In genomic region chr6:14118091-14118439, GRCh38 we compare ENCODE assay signal across 8 cellular contexts. TPM values are rescaled to one million over a fixed set of nuclear protein-coding genes. Genes with fewer than 3 reads are reported as not detected.
A peak's percentile ranks its signal among the peaks of the same experiment; 100 is the strongest.
DNase-seq lines count a peak whose midpoint lies in the region; ATAC-seq and TF ChIP-seq lines count a peak whose summit lies in the region.

No MANE protein-coding gene starts in this region.

- no peak for TF ChIP-seq EP300 in neural cell (conservative IDR thresholded peaks at IDR 0.05; ENCODE audit: poor library complexity, severe bottlenecking)

- peaks cover 6% of the 10 kb centered on the region; the same call in 1 of the 2 replicates for H3K4me1 ChIP-seq in HUES6 (ENCODE audit: control insufficient read depth, insufficient read depth, low read length)

- no peak for TF ChIP-seq RAD21 in neural cell (conservative IDR thresholded peaks at IDR 0.05)

- H3K79me2 ChIP-seq in neural cell (replicated peaks; ENCODE audit: insufficient read depth, low read length) = no peaks in the 10 kb centered on the region

- H3K36me3 ChIP-seq in HUES6 (ENCODE audit: control insufficient read depth, insufficient read depth, low read length) (no peaks in the 10 kb centered on the region), neural cell (ENCODE audit: insufficient read depth, low read length) (no peaks in the 10 kb centered on the region)

- H3K9me3 Mint-ChIP-seq in Calu3 (ENCODE audit: low read depth, unreplicated experiment) = no peaks in the 10 kb centered on the region

- DNase-seq in Calu3 (no peak), dorsolateral prefrontal cortex (no peak), HuH-7 (ENCODE audit: low spot score) (no peak), NCI-H1092 treated with DMSO at 0.1 percent for 48 hours (lab: John Stamatoyannopoulos, UW) (no peak), nucleus accumbens (lab: John Stamatoyannopoulos, UW) (no peak)

- peak overlapping the region; percentile 51 for H3K9ac ChIP-seq in HUES6 (ENCODE audit: low read length)
- H3K9ac ChIP-seq in neural cell (ENCODE audit: low read length) = peak overlapping the region; percentile 68

- no peaks in the 10 kb centered on the region for H4K20me1 ChIP-seq in neural cell (ENCODE audit: insufficient read depth)

- intact Hi-C loops in Calu3 (cut with micrococcal nuclease; ENCODE audit: unreplicated experiment) = no loop called here
- intact Hi-C loops in dorsolateral prefrontal cortex (cut with DNase I) = no loop called here

- peak overlapping the region; percentile 82 for H3K27ac Mint-ChIP-seq in Calu3 (ENCODE audit: unreplicated experiment)

- ATAC-seq in GM19467 (IDR thresholded peaks at IDR 0.05; ENCODE audit: unreplicated experiment) = no peak

- CTCF ChIA-PET in Calu3 (lab: Charles Lee) = no interaction called here

- TF ChIP-seq CTCF in Calu3 (IDR thresholded peaks at IDR 0.05; ENCODE audit: unreplicated experiment) (no peak), dorsolateral prefrontal cortex (IDR thresholded peaks at IDR 0.05 in 54 of 56, conservative IDR thresholded peaks at IDR 0.05 in 2 of 56; ENCODE audit: low read depth in 1 of 56, partially characterized antibody in 56 of 56) (no peak), neural cell (IDR thresholded peaks at IDR 0.05; ENCODE audit: poor library complexity, severe bottlenecking) (no peak)

- H3K27me3 Mint-ChIP-seq in Calu3 (ENCODE audit: unreplicated experiment) = no peaks in the 10 kb centered on the region

- H3K36me3 Mint-ChIP-seq in Calu3 (ENCODE audit: insufficient read depth, unreplicated experiment) = peaks cover 14% of the 10 kb centered on the region

- BruUV-seq in Calu3 (replicated peaks; lab: Mats Ljungman, UMichigan) = no TSS peak

- H3K4me3 Mint-ChIP-seq in Calu3 (ENCODE audit: low read depth, unreplicated experiment) = peak overlapping the region; percentile 92

- no peaks in the 10 kb centered on the region for H3K9me3 ChIP-seq in HUES6 (ENCODE audit: control insufficient read depth, insufficient read depth, low read depth, low read length)
- no peaks in the 10 kb centered on the region for H3K9me3 ChIP-seq in neural cell (ENCODE audit: low read length)

- H2AFZ ChIP-seq in neural cell (ENCODE audit: low read depth, low read length) = peak overlapping the region; percentile 56

- peaks cover 7% of the 10 kb centered on the region for H3K4me1 Mint-ChIP-seq in Calu3 (ENCODE audit: low read depth, unreplicated experiment)

- H3K27me3 ChIP-seq in HUES6 (ENCODE audit: control insufficient read depth, insufficient read depth, low read length) (peaks cover 18% of the 10 kb centered on the region), dorsolateral prefrontal cortex (no peaks in the 10 kb centered on the region), neural cell (ENCODE audit: insufficient read depth, low read depth, low read length) (no peaks in the 10 kb centered on the region)

- H3K4me2 ChIP-seq in neural cell (ENCODE audit: low read length) = peak overlapping the region; percentile 69

- H3K4me3 ChIP-seq in HUES6 (ENCODE audit: low read depth, low read length) (peak overlapping the region; percentile 92), dorsolateral prefrontal cortex (peak overlapping the region; percentile 43 to 86 (median 74)), neural cell (ENCODE audit: low read length) (peak overlapping the region; percentile 88)

- H3K9me2 ChIP-seq in neural cell (ENCODE audit: insufficient read depth, low read length) = no peaks in the 10 kb centered on the region

- no peaks in the 10 kb centered on the region for H3F3A ChIP-seq in neural cell (ENCODE audit: insufficient read depth, low read length, poor library complexity, severe bottlenecking)

- H3K27ac ChIP-seq in HUES6 (ENCODE audit: low read depth, low read length) (no peak overlapping the region), dorsolateral prefrontal cortex (peak overlapping the region in 38 of 59 donors; percentile 10 to 91 (median 58)), neural cell (ENCODE audit: low read length) (no peak overlapping the region)

TF ChIP-seq in neural cell, 6 proteins besides CTCF, POLR2A, EP300 and RAD21:
- TF ChIP-seq TAF1 (IDR thresholded peaks at IDR 0.05; ENCODE audit: low read depth) (no peak), MXI1 (conservative IDR thresholded peaks at IDR 0.05; ENCODE audit: poor library complexity, severe bottlenecking) (no peak), POLR2AphosphoS5 (IDR thresholded peaks at IDR 0.05) (no peak), SMC3 (conservative IDR thresholded peaks at IDR 0.05; ENCODE audit: poor library complexity) (no peak), REST (IDR thresholded peaks at IDR 0.05; ENCODE audit: borderline replicate concordance) (no peak), EZH2 (IDR thresholded peaks at IDR 0.05; ENCODE audit: borderline replicate concordance, insufficient read depth, low read length, poor library complexity, severe bottlenecking) (no peak)

RNA-seq across cellular contexts. Expression of gene CD83, which starts 0.5 kb away (rescaled TPM):
- total RNA-seq in Calu3 (2022) = 5.1 and 6.5 TPM in 2 replicates
- 10 to 100 TPM in 115 of 120 experiments, 1 to 10 TPM in 5; 7.9 to 32.6 (median 19.5) TPM for total RNA-seq in dorsolateral prefrontal cortex
- polyA plus RNA-seq in neural cell = 15.8 and 17.0 TPM in 2 replicates
- 16.3 and 19.0 TPM in 2 replicates for polyA minus RNA-seq in neural cell

Comparison
In these comparisons a context has a peak if more than half of its experiments do, and no peak if none do; other contexts are left out.
1. H3K27ac ChIP-seq: peak in dorsolateral prefrontal cortex (38 of 59); none in HUES6 (single experiment) and neural cell (single experiment).
2. Peak in every context shown above with its lines, with median percentiles within 50 percentile points of each other: H3K4me3 ChIP-seq.